Comparison of ENCODE assay signal across 8 cellular contexts in the genomic region with DNA sequence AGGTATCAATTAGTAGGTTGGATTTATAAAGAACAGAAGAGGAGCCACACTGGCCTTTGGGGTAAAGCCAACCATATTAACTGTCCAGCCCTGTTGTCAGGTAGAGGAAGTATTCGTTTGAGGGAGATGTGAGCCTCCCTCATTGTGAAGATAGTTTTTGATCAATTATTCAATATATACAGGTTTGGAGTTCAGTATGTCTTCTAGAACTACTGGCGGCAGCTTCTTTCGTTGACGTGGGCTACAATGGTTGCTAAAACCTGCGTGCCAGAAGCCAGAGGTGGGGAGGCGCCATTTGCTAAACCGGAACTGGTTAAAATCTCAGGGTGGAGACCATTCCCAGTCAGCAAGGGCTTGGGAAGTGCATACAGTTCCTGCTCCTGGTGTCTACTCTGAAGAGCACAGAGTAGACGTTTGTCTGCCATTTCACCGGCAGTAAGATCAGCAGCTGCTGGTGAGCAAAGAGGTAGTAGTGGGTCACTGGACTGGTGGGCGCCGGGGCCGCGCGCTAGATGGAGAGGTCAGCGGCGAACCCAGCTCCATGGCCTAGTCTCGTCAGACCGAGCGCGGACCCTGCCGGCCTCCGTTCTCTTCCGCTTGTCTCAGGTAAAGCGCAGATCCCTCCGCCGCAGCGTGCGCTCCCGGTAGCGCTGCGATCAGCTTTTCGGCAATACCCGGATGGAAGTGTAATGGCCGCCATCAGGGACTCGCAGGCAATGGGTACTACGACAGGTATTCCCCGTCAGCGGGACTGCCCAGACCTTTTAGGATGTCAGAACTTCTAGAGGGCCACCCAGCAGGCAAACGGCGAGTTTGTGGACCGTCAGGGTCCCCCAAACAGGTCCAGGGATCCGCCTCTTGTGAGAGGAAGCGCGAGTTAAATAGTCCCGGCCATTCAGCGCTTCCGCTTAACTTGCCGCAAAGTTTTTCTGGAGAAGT. TPM values are rescaled to one million over a fixed set of nuclear protein-coding genes. Genes with fewer than 3 reads are reported as not detected.
A peak's percentile ranks its signal among the peaks of the same experiment; 100 is the strongest.
DNase-seq lines count a peak whose midpoint lies in the region; FAIRE-seq and TF ChIP-seq lines count a peak whose summit lies in the region.

A gene with protein sequence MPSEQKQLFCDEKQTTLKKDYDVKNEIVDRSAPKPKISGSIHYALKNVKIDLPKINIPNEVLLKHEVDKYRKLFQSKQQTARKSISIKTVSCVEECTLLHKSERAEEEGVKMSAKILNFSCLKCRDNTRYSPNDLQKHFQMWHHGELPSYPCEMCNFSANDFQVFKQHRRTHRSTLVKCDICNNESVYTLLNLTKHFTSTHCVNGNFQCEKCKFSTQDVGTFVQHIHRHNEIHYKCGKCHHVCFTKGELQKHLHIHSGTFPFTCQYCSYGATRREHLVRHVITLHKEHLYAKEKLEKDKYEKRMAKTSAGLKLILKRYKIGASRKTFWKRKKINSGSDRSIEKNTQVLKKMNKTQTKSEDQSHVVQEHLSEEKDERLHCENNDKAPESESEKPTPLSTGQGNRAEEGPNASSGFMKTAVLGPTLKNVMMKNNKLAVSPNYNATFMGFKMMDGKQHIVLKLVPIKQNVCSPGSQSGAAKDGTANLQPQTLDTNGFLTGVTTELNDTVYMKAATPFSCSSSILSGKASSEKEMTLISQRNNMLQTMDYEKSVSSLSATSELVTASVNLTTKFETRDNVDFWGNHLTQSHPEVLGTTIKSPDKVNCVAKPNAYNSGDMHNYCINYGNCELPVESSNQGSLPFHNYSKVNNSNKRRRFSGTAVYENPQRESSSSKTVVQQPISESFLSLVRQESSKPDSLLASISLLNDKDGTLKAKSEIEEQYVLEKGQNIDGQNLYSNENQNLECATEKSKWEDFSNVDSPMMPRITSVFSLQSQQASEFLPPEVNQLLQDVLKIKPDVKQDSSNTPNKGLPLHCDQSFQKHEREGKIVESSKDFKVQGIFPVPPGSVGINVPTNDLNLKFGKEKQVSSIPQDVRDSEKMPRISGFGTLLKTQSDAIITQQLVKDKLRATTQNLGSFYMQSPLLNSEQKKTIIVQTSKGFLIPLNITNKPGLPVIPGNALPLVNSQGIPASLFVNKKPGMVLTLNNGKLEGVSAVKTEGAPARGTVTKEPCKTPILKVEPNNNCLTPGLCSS (N-terminal part only) (plus strand): TSS at position 911 of the 939 bp plus-strand sequence. CDS start 26,026 bp downstream, outside the sequence.

- H3K4me1 ChIP-seq in HAP-1 (peaks cover 2% of the 10 kb centered on the region), MM.1S (ENCODE audit: low read length) (peaks cover 13% of the 10 kb centered on the region), SJSA1 (replicated peaks) (peaks cover 8% of the 10 kb centered on the region), neuronal stem cell (ENCODE audit: control insufficient read depth in 2 of 2, insufficient read depth in 1 of 2, low read depth in 1 of 2, low read length in 2 of 2) (peaks cover 2% of the 10 kb centered on the region in 2 donors), subcutaneous abdominal adipose tissue (ENCODE audit: control insufficient read depth in 5 of 5, insufficient read depth in 5 of 5, low read length in 5 of 5) (peaks cover 0 to 22% (median 20%) of the 10 kb centered on the region in 5 donors)

- in situ Hi-C loops in HAP-1 (cut with MboI; ENCODE audit: low sequenced_read_pairs): no loop called here

- H2AFZ ChIP-seq in MM.1S (ENCODE audit: low read length) (peak within 1 kb of the TSS; percentile 99), neuronal stem cell (ENCODE audit: low read length) (peak within 1 kb of the TSS; percentile 98)

- H3K4me2 ChIP-seq in MM.1S (ENCODE audit: low read depth, low read length): peak within 1 kb of the TSS; percentile 57
- peak within 1 kb of the TSS; percentile 74 for H3K4me2 ChIP-seq in neuronal stem cell (ENCODE audit: insufficient read depth, low read length, poor library complexity, severe bottlenecking)

- H3K79me2 ChIP-seq in MM.1S (ENCODE audit: low read length): peaks cover 18% of the 10 kb centered on the region

- peak within 1 kb of the TSS; percentile 97 for H2BK5ac ChIP-seq in neuronal stem cell (ENCODE audit: low read length)

- DNase-seq in GDM1 (lab: John Stamatoyannopoulos, UW): peak; percentile 81
- peak; percentile 86 to 93 for DNase-seq in HAP-1 (ENCODE audit: low spot score in 2 of 2)
- peak; percentile 97 for DNase-seq in MM.1S
- peak; percentile 87 to 92 for DNase-seq in SJSA1 (ENCODE audit: low read depth in 1 of 2, low spot score in 2 of 2)
- peak; percentile 67 to 81 (median 78) for DNase-seq in activated naive CD4-positive, alpha-beta T cell (lab: John Stamatoyannopoulos, UW)
- DNase-seq in frontal cortex (ENCODE audit: low spot score in 2 of 2): peak; percentile 76 to 78
- peak; percentile 94 for DNase-seq in neuronal stem cell (ENCODE audit: low spot score)

- H3K9me2 ChIP-seq in MM.1S (replicated peaks; ENCODE audit: insufficient read depth, low read length): no peaks in the 10 kb centered on the region

- H3K36me3 ChIP-seq in HAP-1 (replicated peaks) (peaks cover 6% of the 10 kb centered on the region), MM.1S (replicated peaks; ENCODE audit: insufficient read depth, low read length) (no peaks in the 10 kb centered on the region; the same call in 1 of the 2 replicates), SJSA1 (no peaks in the 10 kb centered on the region), neuronal stem cell (replicated peaks in 1 of 2; ENCODE audit: control insufficient read depth in 2 of 2, insufficient read depth in 2 of 2, low read length in 2 of 2) (peaks cover 0 to 23% of the 10 kb centered on the region in 2 donors), subcutaneous abdominal adipose tissue (ENCODE audit: control insufficient read depth in 5 of 5, insufficient read depth in 5 of 5, low read length in 5 of 5) (peaks cover 10 to 17% (median 14%) of the 10 kb centered on the region in 5 donors)

- H3K79me1 ChIP-seq in neuronal stem cell (ENCODE audit: low read depth, low read length): no peaks in the 10 kb centered on the region

- H3K18ac ChIP-seq in neuronal stem cell (ENCODE audit: low read length): peak within 1 kb of the TSS; percentile 99

- H2AK5ac ChIP-seq in neuronal stem cell (ENCODE audit: low read depth, low read length): no peak within 1 kb of the TSS

- H3K9me3 ChIP-seq in HAP-1 (no peaks in the 10 kb centered on the region), MM.1S (replicated peaks; ENCODE audit: insufficient read depth, low read length) (no peaks in the 10 kb centered on the region), SJSA1 (replicated peaks) (peaks cover 5% of the 10 kb centered on the region; the same call in 1 of the 2 replicates), neuronal stem cell (replicated peaks in 1 of 2; ENCODE audit: control insufficient read depth in 2 of 2, insufficient read depth in 1 of 2, low read depth in 1 of 2, low read length in 2 of 2) (no peaks in the 10 kb centered on the region), subcutaneous abdominal adipose tissue (ENCODE audit: control insufficient read depth in 5 of 5, low read length in 5 of 5) (peaks cover 0 to 3% (median 0%) of the 10 kb centered on the region in 5 donors)

- H3K4ac ChIP-seq in neuronal stem cell (ENCODE audit: low read length): no peak within 1 kb of the TSS

- peak within 1 kb of the TSS; percentile 88 for H2BK12ac ChIP-seq in neuronal stem cell (ENCODE audit: low read length)

- H3K27ac ChIP-seq in MM.1S (ENCODE audit: low read length): peak within 1 kb of the TSS; percentile 98
- peak within 1 kb of the TSS; percentile 92 for H3K27ac ChIP-seq in SJSA1
- peak within 1 kb of the TSS; percentile 99 for H3K27ac ChIP-seq in neuronal stem cell (replicated peaks; ENCODE audit: low read length)
- H3K27ac ChIP-seq in subcutaneous abdominal adipose tissue (ENCODE audit: low read depth, low read length): peak within 1 kb of the TSS; percentile 96

- peak within 1 kb of the TSS; percentile 76 for H3K23ac ChIP-seq in neuronal stem cell (ENCODE audit: low read depth, low read length, poor library complexity)

- peak within 1 kb of the TSS; percentile 91 for H4K91ac ChIP-seq in neuronal stem cell (ENCODE audit: low read depth, low read length, poor library complexity)

- H4K8ac ChIP-seq in neuronal stem cell (ENCODE audit: low read depth, low read length): no peak within 1 kb of the TSS

- H3K27me3 ChIP-seq in HAP-1 (ENCODE audit: low read depth) (no peaks in the 10 kb centered on the region), MM.1S (replicated peaks; ENCODE audit: insufficient read depth, low read length) (no peaks in the 10 kb centered on the region), SJSA1 (replicated peaks) (no peaks in the 10 kb centered on the region), neuronal stem cell (ENCODE audit: control insufficient read depth in 3 of 3, insufficient read depth in 3 of 3, low read depth in 1 of 3, low read length in 3 of 3) (no peaks in the 10 kb centered on the region), subcutaneous abdominal adipose tissue (ENCODE audit: control insufficient read depth in 5 of 5, insufficient read depth in 4 of 5, low read length in 5 of 5) (peaks cover 0 to 11% (median 7%) of the 10 kb centered on the region in 5 donors)

- no peak for FAIRE-seq in frontal cortex (lab: Jason Lieb, UNC)

- H3K9ac ChIP-seq in MM.1S (ENCODE audit: low read length): peak within 1 kb of the TSS; percentile 99
- H3K9ac ChIP-seq in neuronal stem cell (ENCODE audit: low read depth, low read length, poor library complexity): peak within 1 kb of the TSS; percentile 86
- H3K9ac ChIP-seq in subcutaneous abdominal adipose tissue (ENCODE audit: low read length in 5 of 5): peak within 1 kb of the TSS; percentile 88 to 96 (median 95)

- no peak for TF ChIP-seq CTCF in MM.1S (IDR thresholded peaks at IDR 0.05; ENCODE audit: low read length)

- no CpG with 5 or more reads among the region's 48 CpGs for WGBS in neuronal stem cell (ENCODE audit: extremely low coverage in 2 of 2, insufficient read length in 2 of 2, insufficient replicate concordance in 1 of 2), 2 donors

- H4K20me1 ChIP-seq in MM.1S (ENCODE audit: insufficient read depth, low read length): no peaks in the 10 kb centered on the region

- peak within 1 kb of the TSS; percentile 33 for H3K14ac ChIP-seq in neuronal stem cell (ENCODE audit: low read length)

- peak within 1 kb of the TSS; percentile 65 for H2BK120ac ChIP-seq in neuronal stem cell (ENCODE audit: low read depth, low read length)

- H3K4me3 ChIP-seq in HAP-1: peak within 1 kb of the TSS; percentile 65
- peak within 1 kb of the TSS; percentile 96 for H3K4me3 ChIP-seq in MM.1S (ENCODE audit: low read length)
- peak within 1 kb of the TSS; percentile 51 for H3K4me3 ChIP-seq in SJSA1
- peak within 1 kb of the TSS; percentile 92 for H3K4me3 ChIP-seq in neuronal stem cell (ENCODE audit: low read length in 2 of 2)
- peak within 1 kb of the TSS; percentile 79 to 99 (median 98) for H3K4me3 ChIP-seq in subcutaneous abdominal adipose tissue (ENCODE audit: low read depth in 1 of 5, low read length in 5 of 5)

- H2BK15ac ChIP-seq in neuronal stem cell (ENCODE audit: low read length): peak within 1 kb of the TSS; percentile 74

- peaks cover 16% of the 10 kb centered on the region; the same call in 1 of the 2 replicates for H3F3A ChIP-seq in MM.1S (ENCODE audit: insufficient read depth, low read length)

RNA-seq across cellular contexts. Expression of the gene that starts here (rescaled TPM):
- total RNA-seq in SJSA1 (2014; rRNA removed; shearing (Covaris generic)): 3.1 and 8.0 TPM in 2 replicates
- 54.2 TPM for total RNA-seq in frontal cortex
- polyA plus RNA-seq in neuronal stem cell (2013, experiment 1 of 2): 15.4 TPM
- polyA plus RNA-seq in neuronal stem cell (2013, experiment 2 of 2): 17.9 TPM

Comparison
In these comparisons a context has a peak if more than half of its experiments do, and no peak if none do; other contexts are left out.
1. Peak in every context shown above with its lines: DNase-seq, H3K4me3 ChIP-seq and H3K27ac ChIP-seq.